ENCODE assay signal across 25 cellular contexts in the genomic region with DNA sequence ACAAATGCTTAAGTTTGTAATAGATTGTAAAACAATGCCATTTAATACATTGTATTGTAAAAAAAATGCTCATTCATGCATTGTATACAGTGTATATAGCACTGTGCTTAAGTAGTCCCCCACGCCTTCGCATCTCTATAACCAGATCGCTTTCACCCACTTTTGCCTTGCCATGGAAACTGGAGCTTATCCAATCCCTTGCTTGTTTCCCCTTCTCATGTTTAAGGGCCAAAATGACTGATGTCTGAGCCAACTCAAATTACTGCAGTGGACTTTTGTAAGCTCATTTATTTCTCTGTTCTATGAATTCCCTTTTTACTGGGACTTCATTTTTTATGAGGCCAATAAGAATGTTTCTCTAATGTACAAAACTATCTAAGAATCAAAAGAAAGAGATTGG.
A peak's percentile ranks its signal among the peaks of the same experiment; 100 is the strongest.
DNase-seq lines count a peak whose midpoint lies in the region; TF ChIP-seq lines count a peak whose summit lies in the region.
"Had no signal": no experiment of that assay in that cellular context is flagged by ENCODE, and none has a peak within 500 bp of the region (broad histone marks: within the 10 kb centered on the region; RNA-seq: fewer than 3 reads in every experiment).

No MANE protein-coding gene starts in this region.

- H3K36me3 ChIP-seq in ACC112 (ENCODE audit: insufficient read depth, low read length) (no peaks in the 10 kb centered on the region), neuronal stem cell (replicated peaks in 1 of 2; ENCODE audit: control insufficient read depth in 2 of 2, insufficient read depth in 2 of 2, low read length in 2 of 2) (no peaks in the 10 kb centered on the region)
- H3K36me3 ChIP-seq: BLaER1, esophagus muscularis mucosa, Peyer's patch, right lobe of liver had no signal

- no peak overlapping the region for H3K4ac ChIP-seq in neuronal stem cell (ENCODE audit: low read length)

- H3K9me3 ChIP-seq in neuronal stem cell (replicated peaks in 1 of 2; ENCODE audit: control insufficient read depth in 2 of 2, insufficient read depth in 1 of 2, low read depth in 1 of 2, low read length in 2 of 2): no peaks in the 10 kb centered on the region
- H3K9me3 ChIP-seq: mucosa of descending colon, Peyer's patch, right lobe of liver, SJCRH30 had no signal

- no peaks in the 10 kb centered on the region for H3K79me2 ChIP-seq in ACC112 (ENCODE audit: control insufficient read depth, insufficient read depth, low read length, unreplicated experiment)

- H3K27me3 ChIP-seq in ACC112 (ENCODE audit: insufficient read depth, low read length) (no peaks in the 10 kb centered on the region), neuronal stem cell (ENCODE audit: control insufficient read depth in 3 of 3, insufficient read depth in 3 of 3, low read depth in 1 of 3, low read length in 3 of 3) (no peaks in the 10 kb centered on the region)
- H3K27me3 ChIP-seq: BLaER1, esophagus muscularis mucosa, Peyer's patch, right lobe of liver, SJCRH30 had no signal

- no peak overlapping the region for H3K4me2 ChIP-seq in neuronal stem cell (ENCODE audit: insufficient read depth, low read length, poor library complexity, severe bottlenecking)
- H3K4me2 ChIP-seq: BLaER1 had no signal

- no peak overlapping the region for H3K27ac ChIP-seq in ACC112 (ENCODE audit: low read depth, low read length)
- peak overlapping the region; percentile 26; the same call in 1 of the 2 replicates for H3K27ac ChIP-seq in VCaP
- H3K27ac ChIP-seq in neuronal stem cell (replicated peaks; ENCODE audit: low read length): no peak overlapping the region
- H3K27ac ChIP-seq: BLaER1, esophagus muscularis mucosa, Peyer's patch, right lobe of liver, SJCRH30 had no signal

- H2BK12ac ChIP-seq in neuronal stem cell (ENCODE audit: low read length): no peak overlapping the region

- no peak overlapping the region for H4K8ac ChIP-seq in neuronal stem cell (ENCODE audit: low read depth, low read length)

- DNase-seq in M059J (ENCODE audit: low read depth): peak; percentile 12
- peak; percentile 4 for DNase-seq in midbrain (lab: John Stamatoyannopoulos, UW)
- DNase-seq in GM03348 (ENCODE audit: low spot score): no peak
- no peak for DNase-seq in cortex of kidney (lab: John Stamatoyannopoulos, UW)
- DNase-seq in neuronal stem cell (ENCODE audit: low spot score): no peak
- no peak for DNase-seq in GM13976 (ENCODE audit: low spot score)
- DNase-seq: activated CD4-positive, alpha-beta T cell treated with anti-CD3 and anti-CD28 coated beads, Interleukin-2, amount 50 U/mL, for 48 hours; activated CD4-positive, CD25-positive, alpha-beta regulatory T cell; activated naive CD4-positive, alpha-beta T cell treated with anti-CD3 and anti-CD28 coated beads for 36 hours; amniotic stem cell; endodermal cell; foreskin melanocyte; H7; Kasumi-1; mucosa of descending colon; NCI-H1048; NCI-H2081; Peyer's patch; right lobe of liver; SJCRH30; stimulated activated CD4-positive, alpha-beta T cell treated with anti-CD3 and anti-CD28 coated beads, Interleukin-4, amount 100 ng/mL, for 24 hours had no signal

- no CpG with 5 or more reads among the region's 3 CpGs for WGBS in neuronal stem cell (ENCODE audit: extremely low coverage in 2 of 2, insufficient read length in 2 of 2, insufficient replicate concordance in 1 of 2), 2 donors

- no peak overlapping the region for H3K9ac ChIP-seq in neuronal stem cell (ENCODE audit: low read depth, low read length, poor library complexity)
- H3K9ac ChIP-seq: BLaER1 had no signal

- H4K91ac ChIP-seq in neuronal stem cell (ENCODE audit: low read depth, low read length, poor library complexity): no peak overlapping the region

- H3K4me3 ChIP-seq in ACC112 (ENCODE audit: low read depth, low read length) (no peak overlapping the region), neuronal stem cell (ENCODE audit: low read length in 2 of 2) (no peak overlapping the region)
- H3K4me3 ChIP-seq: BLaER1, esophagus muscularis mucosa, mucosa of descending colon, Peyer's patch, right lobe of liver, SJCRH30 had no signal

- H3K4me1 ChIP-seq in ACC112 (ENCODE audit: control insufficient read depth, insufficient read depth, low read length, unreplicated experiment): peaks cover 9% of the 10 kb centered on the region
- H3K4me1 ChIP-seq in neuronal stem cell (ENCODE audit: control insufficient read depth in 2 of 2, insufficient read depth in 1 of 2, low read depth in 1 of 2, low read length in 2 of 2): no peaks in the 10 kb centered on the region
- H3K4me1 ChIP-seq: Peyer's patch, right lobe of liver, SJCRH30 had no signal

- in situ Hi-C loops in GM13976 (cut with MboI; ENCODE audit: low sequenced_read_pairs, unreplicated experiment): no loop called here

- no peak overlapping the region for H3K23ac ChIP-seq in neuronal stem cell (ENCODE audit: low read depth, low read length, poor library complexity)

- no peak overlapping the region for H2BK120ac ChIP-seq in neuronal stem cell (ENCODE audit: low read depth, low read length)

- no peak overlapping the region for H3K18ac ChIP-seq in neuronal stem cell (ENCODE audit: low read length)

- H2AK5ac ChIP-seq in neuronal stem cell (ENCODE audit: low read depth, low read length): no peak overlapping the region

- H3K14ac ChIP-seq in neuronal stem cell (ENCODE audit: low read length): no peak overlapping the region

- no peak for TF ChIP-seq CTCF in VCaP (conservative IDR thresholded peaks at IDR 0.05)
- no peak for TF ChIP-seq CTCF in GM13976 (IDR thresholded peaks at IDR 0.05; ENCODE audit: borderline replicate concordance, control extremely low read depth, extremely low read depth, insufficient read depth, missing control alignments)

- no peaks in the 10 kb centered on the region for H3K79me1 ChIP-seq in neuronal stem cell (ENCODE audit: low read depth, low read length)

- no peak overlapping the region for H2BK5ac ChIP-seq in neuronal stem cell (ENCODE audit: low read length)

- H2BK15ac ChIP-seq in neuronal stem cell (ENCODE audit: low read length): no peak overlapping the region

- H2AFZ ChIP-seq in ACC112 (ENCODE audit: low read length, unreplicated experiment): peak overlapping the region; percentile 26
- no peak overlapping the region for H2AFZ ChIP-seq in neuronal stem cell (ENCODE audit: low read length)

Comparison
In these comparisons a context has a peak if more than half of its experiments do, and no peak if none do; other contexts are left out.
1. DNase-seq: peak in M059J (single experiment) and midbrain (single experiment); none in GM03348 (single experiment), cortex of kidney (single experiment), neuronal stem cell (single experiment) and GM13976 (single experiment).